ENCODE assay signal across 15 cellular contexts in the genomic region with DNA sequence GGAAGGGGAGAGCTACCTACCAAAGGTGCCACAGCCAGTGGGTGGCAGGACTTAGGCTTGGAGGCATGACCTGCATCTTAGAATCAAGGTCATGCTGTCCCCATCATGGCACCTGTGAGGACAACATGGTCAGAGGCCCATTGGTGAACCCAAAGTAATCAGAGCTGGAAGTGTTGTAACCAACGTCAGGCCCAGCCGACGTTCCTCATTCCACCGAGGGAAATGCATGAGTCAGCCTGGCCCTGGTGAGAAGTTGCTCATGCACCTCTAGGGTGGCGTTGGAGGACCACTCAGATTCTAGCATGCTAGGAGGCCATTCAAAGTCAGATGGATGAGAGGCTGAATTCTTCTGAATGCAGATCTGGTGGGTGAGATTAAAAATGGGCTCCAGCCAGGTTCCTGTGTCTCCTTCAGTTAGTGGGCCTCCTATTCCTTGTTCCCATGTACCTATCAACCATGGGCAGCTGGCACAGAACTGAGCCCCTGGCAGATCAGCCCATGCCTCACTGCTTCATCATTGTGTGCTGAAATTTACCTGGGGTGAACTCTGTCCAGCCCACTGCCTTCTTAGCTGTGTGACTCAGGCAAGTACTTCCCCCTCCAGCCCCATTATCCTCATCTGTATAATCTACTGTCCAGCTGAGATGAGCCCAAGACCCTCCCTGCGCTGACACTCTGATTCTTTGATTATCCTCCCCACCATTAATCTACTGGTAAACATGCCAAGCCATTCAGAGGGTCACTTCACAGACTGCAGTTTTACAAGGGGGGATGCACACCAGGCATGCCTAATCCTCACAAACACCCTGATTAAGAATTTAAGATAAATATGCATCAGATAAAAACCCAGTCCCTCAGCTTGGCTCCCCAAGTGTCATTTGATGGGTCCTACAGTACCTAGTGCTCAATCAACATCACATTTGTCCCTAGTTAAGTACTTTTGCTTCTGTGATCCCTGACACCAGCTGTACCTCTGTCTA. TPM values are rescaled to one million over a fixed set of nuclear protein-coding genes. Genes with fewer than 3 reads are reported as not detected.
DNase-seq lines count a peak whose midpoint lies in the region; ATAC-seq and TF ChIP-seq lines count a peak whose summit lies in the region.
"Had no signal": no experiment of that assay in that cellular context is flagged by ENCODE, and none has a peak within 500 bp of the region (broad histone marks: within the 10 kb centered on the region; RNA-seq: fewer than 3 reads in every experiment).

No MANE protein-coding gene starts in this region.

- CTCF ChIA-PET in activated naive CD4-positive, alpha-beta T cell treated with anti-CD3 and anti-CD28 coated beads, Interleukin-2, amount 10 ng/mL, durations not matched to agents 7 days and 5 days (lab: Charles Lee): interaction anchor here (1.3 kb wide), 1 partner anchor 251 kb away, joined by 3 read pairs; no protein-coding TSS in a partner anchor

- H3K36me3 Mint-ChIP-seq in activated naive CD4-positive, alpha-beta T cell treated with anti-CD3 and anti-CD28 coated beads, Interleukin-2, amount 10 ng/mL, durations not matched to agents 7 days and 5 days: no peaks in the 10 kb centered on the region
- H3K36me3 Mint-ChIP-seq: brain had no signal

- no peaks in the 10 kb centered on the region for H3K36me3 ChIP-seq in SJCRH30
- H3K36me3 ChIP-seq: ovary had no signal

- H3K27ac Mint-ChIP-seq in activated naive CD4-positive, alpha-beta T cell treated with anti-CD3 and anti-CD28 coated beads, Interleukin-2, amount 10 ng/mL, durations not matched to agents 7 days and 5 days: no peak overlapping the region
- H3K27ac Mint-ChIP-seq: activated T-helper 2 cell treated with anti-CD3 and anti-CD28 coated beads, Interferon-gamma antibody, Interleukin-2, Interleukin-4, amounts not matched to agents 10 μg/mL and 5 μg/mL and 100 μg/mL, durations not matched to agents 14 hours and 24 hours and 36 hours; brain had no signal

- H3K27me3 Mint-ChIP-seq in activated naive CD4-positive, alpha-beta T cell treated with anti-CD3 and anti-CD28 coated beads, Interleukin-2, amount 10 ng/mL, durations not matched to agents 7 days and 5 days: peaks cover 14% of the 10 kb centered on the region
- H3K27me3 Mint-ChIP-seq: brain had no signal

- no peak for TF ChIP-seq CTCF in omental fat pad (IDR thresholded peaks at IDR 0.05)

- H3K27ac ChIP-seq in epithelial cell of prostate (peak overlapping the region; percentile 42), SJCRH30 (no peak overlapping the region)
- H3K27ac ChIP-seq: ovary had no signal

- no peak overlapping the region for H3K4me3 ChIP-seq in SJCRH30
- H3K4me3 ChIP-seq: ovary had no signal

- H3K9me3 ChIP-seq in SJCRH30 (replicated peaks): no peaks in the 10 kb centered on the region
- H3K9me3 ChIP-seq: ovary had no signal

- no peak overlapping the region for H3K4me3 Mint-ChIP-seq in activated naive CD4-positive, alpha-beta T cell treated with anti-CD3 and anti-CD28 coated beads, Interleukin-2, amount 10 ng/mL, durations not matched to agents 7 days and 5 days
- H3K4me3 Mint-ChIP-seq: brain had no signal

- no peaks in the 10 kb centered on the region for H3K27me3 ChIP-seq in SJCRH30
- H3K27me3 ChIP-seq: ovary had no signal

- no peaks in the 10 kb centered on the region for H3K9me3 Mint-ChIP-seq in activated naive CD4-positive, alpha-beta T cell treated with anti-CD3 and anti-CD28 coated beads, Interleukin-2, amount 10 ng/mL, durations not matched to agents 7 days and 5 days
- H3K9me3 Mint-ChIP-seq: activated T-helper 2 cell treated with anti-CD3 and anti-CD28 coated beads, Interferon-gamma antibody, Interleukin-2, Interleukin-4, amounts not matched to agents 10 μg/mL and 5 μg/mL and 100 μg/mL, durations not matched to agents 14 hours and 24 hours and 36 hours had no signal

- peak; percentile 58 for ATAC-seq in omental fat pad (ENCODE audit: low FRiP score)

- H3K4me1 ChIP-seq in SJCRH30: no peaks in the 10 kb centered on the region

- H3K4me1 Mint-ChIP-seq in activated naive CD4-positive, alpha-beta T cell treated with anti-CD3 and anti-CD28 coated beads, Interleukin-2, amount 10 ng/mL, durations not matched to agents 7 days and 5 days: no peaks in the 10 kb centered on the region

- peak; percentile 25 for DNase-seq in HPDE6-E6E7 (ENCODE audit: extremely low spot score)
- DNase-seq in OCI-M1 (lab: John Stamatoyannopoulos, UW): peak; percentile 14
- DNase-seq in epithelial cell of prostate (ENCODE audit: low read depth, low spot score): peak; percentile 64
- no peak for DNase-seq in omental fat pad (ENCODE audit: low spot score)
- DNase-seq in activated naive CD4-positive, alpha-beta T cell treated with anti-CD3 and anti-CD28 coated beads, Interleukin-2, amount 10 ng/mL, durations not matched to agents 7 days and 5 days: no peak
- no peak for DNase-seq in SJCRH30
- DNase-seq in T-helper 9 cell: no peak
- DNase-seq in activated gamma-delta T cell (lab: John Stamatoyannopoulos, UW): no peak
- DNase-seq: activated CD4-positive, alpha-beta T cell treated with anti-CD3 and anti-CD28 coated beads, Interleukin-2, amount 50 U/mL, for 4 hours; KG1; ovary; stimulated activated CD4-positive, alpha-beta T cell treated with anti-CD3 and anti-CD28 coated beads, Interleukin-12 subunit alpha, Interleukin-12 subunit beta, amount 100 ng/mL, for 4 hours had no signal

RNA-seq across cellular contexts. Expression of a gene that starts 14.0 kb away (rescaled TPM):
- 1 to 10 TPM in 1 of 4 donors, under 1 TPM in 2, not detected in 1; 0.44 to 2.1 (median 0.48) TPM for total RNA-seq in omental fat pad
- total RNA-seq in SJCRH30 (2014; rRNA removed; shearing (Covaris generic)): not detected in 2 replicates
- total RNA-seq: OCI-LY7 had no signal

Comparison
In these comparisons a context has a peak if more than half of its experiments do, and no peak if none do; other contexts are left out.
1. DNase-seq: peak in HPDE6-E6E7 (single experiment), OCI-M1 (single experiment) and epithelial cell of prostate (single experiment); none in omental fat pad (single experiment), activated naive CD4-positive, alpha-beta T cell treated with anti-CD3 and anti-CD28 coated beads, Interleukin-2, amount 10 ng/mL, durations not matched to agents 7 days and 5 days (single experiment), SJCRH30 (0 of 2), T-helper 9 cell (single experiment) and activated gamma-delta T cell (single experiment).